8 cellular contexts compared by ENCODE assay signal in the genomic region with DNA sequence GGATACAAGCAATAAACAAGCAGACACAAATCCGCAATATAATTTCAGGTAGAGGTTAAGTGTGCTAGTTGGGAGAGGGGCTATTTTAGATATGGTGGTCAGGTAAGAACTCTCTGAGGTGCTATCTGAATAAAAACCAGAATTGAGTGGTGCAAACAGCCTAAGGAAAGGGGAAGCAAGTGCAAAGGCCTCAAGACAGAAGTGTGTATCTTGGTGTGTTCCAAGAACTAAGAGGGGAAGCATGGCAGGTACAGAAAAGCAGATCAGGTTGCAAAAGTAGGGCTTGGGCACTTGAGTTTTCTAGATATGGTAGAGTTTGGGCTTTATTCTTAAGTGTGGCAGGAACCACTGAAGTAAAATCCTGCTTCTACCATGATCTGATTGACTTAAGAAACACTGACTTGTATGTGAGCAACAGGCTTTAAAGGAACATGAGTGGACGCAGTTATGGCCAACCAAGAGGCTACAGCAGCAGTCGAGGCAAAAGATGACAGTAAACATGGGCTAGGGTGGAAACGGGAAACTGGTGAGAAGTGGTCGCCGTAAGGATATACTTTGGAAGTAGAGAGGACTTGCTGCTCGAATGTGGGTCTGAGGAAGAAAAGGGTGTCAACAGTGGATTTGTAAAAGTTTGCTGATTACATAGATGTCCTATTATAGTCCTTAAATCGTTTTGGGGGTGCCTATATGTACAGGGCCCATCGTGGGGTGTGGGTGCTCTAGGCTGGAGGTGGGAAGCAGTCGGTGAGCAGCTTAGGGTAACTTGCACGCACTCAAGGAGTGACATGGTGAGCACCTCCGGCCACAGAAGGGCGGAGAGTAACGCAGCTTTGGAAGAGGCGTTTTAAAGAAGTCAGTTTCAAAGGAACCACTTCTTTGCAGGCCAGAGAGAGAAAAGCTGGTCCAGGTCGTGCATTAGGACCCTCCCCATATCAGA. TPM values are rescaled to one million over a fixed set of nuclear protein-coding genes. Genes with fewer than 3 reads are reported as not detected.
DNase-seq lines count a peak whose midpoint lies in the region; ATAC-seq and TF ChIP-seq lines count a peak whose summit lies in the region.

No MANE protein-coding gene starts in this region.

- peak overlapping the region; percentile 88 for H3K4me3 Mint-ChIP-seq in CD8-positive, alpha-beta T cell
- peak overlapping the region; percentile 98 for H3K4me3 Mint-ChIP-seq in T-helper 17 cell
- H3K4me3 Mint-ChIP-seq in chondrocyte (ENCODE audit: unreplicated experiment) = peak overlapping the region; percentile 90

- no peak for TF ChIP-seq CTCF in CD8-positive, alpha-beta T cell (IDR thresholded peaks at IDR 0.05)
- TF ChIP-seq CTCF in chondrocyte (IDR thresholded peaks at IDR 0.05) (no peak), right lobe of liver (IDR thresholded peaks at IDR 0.05) (no peak)

- POLR2A ChIA-PET in CD8-positive, alpha-beta T cell (lab: Charles Lee) = interaction anchor here (0.8 to 2.2 kb wide), 7 partner anchors 10 to 46 kb away, joined by 3 to 44 read pairs (median 4); no protein-coding TSS in a partner anchor

- no peaks in the 10 kb centered on the region for H3K9me3 ChIP-seq in CD8-positive, alpha-beta T cell (ENCODE audit: low read length)
- H3K9me3 ChIP-seq in T-helper 17 cell (ENCODE audit: control insufficient read depth, low read length, poor library complexity, severe bottlenecking) (no peaks in the 10 kb centered on the region), right lobe of liver (no peaks in the 10 kb centered on the region), stomach smooth muscle (ENCODE audit: control insufficient read depth in 2 of 2, low read length in 2 of 2) (no peaks in the 10 kb centered on the region)

- 6% methylated on average over 14 of the region's 16 CpGs for WGBS in right lobe of liver (ENCODE audit: insufficient coverage, low coverage, low lambda C conversion rate, missing lambda C conversion rate)

- peaks cover 41% of the 10 kb centered on the region for H3K4me1 Mint-ChIP-seq in CD8-positive, alpha-beta T cell (ENCODE audit: low read depth)
- peaks cover 28% of the 10 kb centered on the region for H3K4me1 Mint-ChIP-seq in T-helper 17 cell
- peaks cover 34% of the 10 kb centered on the region for H3K4me1 Mint-ChIP-seq in chondrocyte (ENCODE audit: low read depth)

- H3K36me3 ChIP-seq in CD8-positive, alpha-beta T cell (ENCODE audit: insufficient read depth, low read length) = peaks cover 11% of the 10 kb centered on the region
- H3K36me3 ChIP-seq in right lobe of liver (peaks cover 0 to 25% (median 0%) of the 10 kb centered on the region in 4 donors), stomach smooth muscle (ENCODE audit: control insufficient read depth in 2 of 2, insufficient read depth in 2 of 2, low read length in 2 of 2) (peaks cover 2 to 8% of the 10 kb centered on the region in 2 donors)

- peaks cover 30% of the 10 kb centered on the region for H3K36me3 Mint-ChIP-seq in CD8-positive, alpha-beta T cell
- H3K36me3 Mint-ChIP-seq in T-helper 17 cell (ENCODE audit: low read depth) (peaks cover 8% of the 10 kb centered on the region), chondrocyte (ENCODE audit: low read depth) (peaks cover 4% of the 10 kb centered on the region)

- TF ChIP-seq POLR2A in right lobe of liver (IDR thresholded peaks at IDR 0.05) = no peak

- DNase-seq in CD8-positive, alpha-beta T cell = peak in 6 of 7 experiments; percentile 7 to 58 (median 32)
- DNase-seq in T-helper 17 cell = no peak
- no peak for DNase-seq in chondrocyte (ENCODE audit: low spot score)
- DNase-seq in right lobe of liver = peak; percentile 36 to 56 (median 56)
- DNase-seq in NCI-H510A treated with DMSO at 0.1 percent for 48 hours (lab: John Stamatoyannopoulos, UW) = no peak

- CTCF ChIA-PET in CD8-positive, alpha-beta T cell (lab: Charles Lee) = interaction anchor here (0.8 to 2.7 kb wide), 4 partner anchors 21 to 159 kb away, joined by 3 to 19 read pairs (median 8); no protein-coding TSS in a partner anchor

- peak; percentile 47 for ATAC-seq in CD8-positive, alpha-beta T cell
- ATAC-seq in GM19452 (IDR thresholded peaks at IDR 0.05; ENCODE audit: unreplicated experiment) (peak; percentile 49), HG03439 (IDR thresholded peaks at IDR 0.05; ENCODE audit: unreplicated experiment) (peak; percentile 52), T-helper 17 cell (peak; percentile 57), right lobe of liver (peak; percentile 58 to 77 (median 58))

- H3K27ac ChIP-seq in CD8-positive, alpha-beta T cell (ENCODE audit: low read depth, low read length) = peak overlapping the region; percentile 77
- H3K27ac ChIP-seq in right lobe of liver = peak overlapping the region; percentile 89 to 98 (median 94)
- peak overlapping the region; percentile 46 for H3K27ac ChIP-seq in stomach smooth muscle (ENCODE audit: low read length)

- intact Hi-C loops in CD8-positive, alpha-beta T cell (cut with DNase I, micrococcal nuclease) = loop anchor here in 1 of 2 experiments (5.0 kb wide), 2 partner anchors 273 to 592 kb away; no protein-coding TSS in a partner anchor
- intact Hi-C loops in right lobe of liver (cut with DNase I) = no loop called here

- H3K27me3 Mint-ChIP-seq in CD8-positive, alpha-beta T cell (ENCODE audit: low read depth) = no peaks in the 10 kb centered on the region
- H3K27me3 Mint-ChIP-seq in T-helper 17 cell (no peaks in the 10 kb centered on the region), chondrocyte (ENCODE audit: low read depth) (no peaks in the 10 kb centered on the region)

- no peaks in the 10 kb centered on the region for H3K27me3 ChIP-seq in CD8-positive, alpha-beta T cell (ENCODE audit: insufficient read depth, low read length)
- H3K27me3 ChIP-seq in right lobe of liver = no peaks in the 10 kb centered on the region
- no peaks in the 10 kb centered on the region for H3K27me3 ChIP-seq in stomach smooth muscle (ENCODE audit: control insufficient read depth in 1 of 2, insufficient read depth in 2 of 2, low read length in 2 of 2)

- H3K4me1 ChIP-seq in CD8-positive, alpha-beta T cell (ENCODE audit: insufficient read depth, low read length) = peaks cover 29% of the 10 kb centered on the region
- H3K4me1 ChIP-seq in right lobe of liver = peaks cover 0 to 19% (median 1%) of the 10 kb centered on the region in 4 donors
- peaks cover 11% of the 10 kb centered on the region for H3K4me1 ChIP-seq in stomach smooth muscle (ENCODE audit: control insufficient read depth, insufficient read depth, low read length)

- H3K27ac Mint-ChIP-seq in CD8-positive, alpha-beta T cell = peak overlapping the region; percentile 94
- H3K27ac Mint-ChIP-seq in T-helper 17 cell = peak overlapping the region; percentile 97
- H3K27ac Mint-ChIP-seq in chondrocyte (ENCODE audit: unreplicated experiment) = peak overlapping the region; percentile 90

- peak overlapping the region; percentile 92 to 96 for H3K9ac ChIP-seq in stomach smooth muscle (ENCODE audit: low read length in 2 of 2)

- H3K9me3 Mint-ChIP-seq in CD8-positive, alpha-beta T cell = no peaks in the 10 kb centered on the region
- no peaks in the 10 kb centered on the region for H3K9me3 Mint-ChIP-seq in chondrocyte (ENCODE audit: low read depth)

- H3K4me3 ChIP-seq in CD8-positive, alpha-beta T cell (ENCODE audit: low read depth, low read length) = peak overlapping the region; percentile 97
- H3K4me3 ChIP-seq in right lobe of liver = peak overlapping the region; percentile 69 to 82 (median 76)
- H3K4me3 ChIP-seq in stomach smooth muscle (ENCODE audit: low read length in 2 of 2) = peak overlapping the region; percentile 96 to 97

RNA-seq across cellular contexts. Expression of gene TGDS, which starts 0.7 kb away (rescaled TPM):
- total RNA-seq in CD8-positive, alpha-beta T cell = 1 to 10 TPM; 4.5 to 4.6 TPM
- total RNA-seq in T-helper 17 cell = 1 to 10 TPM; 5.5 to 5.9 TPM
- 8.4 to 12.6 TPM (median 9.4 TPM) in 3 replicates for total RNA-seq in chondrocyte
- 10 to 100 TPM in 2 of 6 experiments, 1 to 10 TPM in 4; 8.6 to 11.9 (median 9.6) TPM for total RNA-seq in right lobe of liver

RNA-seq across cellular contexts. Expression of gene GPR180, which starts 6.4 kb away (rescaled TPM):
- under 1 TPM; 0.64 to 0.71 TPM for total RNA-seq in CD8-positive, alpha-beta T cell
- total RNA-seq in T-helper 17 cell (1 to 10 TPM; 1.3 to 1.4 TPM), chondrocyte (11.2 to 14.1 TPM (median 11.7 TPM) in 3 replicates), right lobe of liver (1 to 10 TPM; 4.1 to 7.9 (median 5.0) TPM)

Comparison
In these comparisons a context has a peak if more than half of its experiments do, and no peak if none do; other contexts are left out.
1. DNase-seq: peak in CD8-positive, alpha-beta T cell (6 of 7) and right lobe of liver (3 of 3); none in T-helper 17 cell (0 of 3), chondrocyte (single experiment) and NCI-H510A treated with DMSO at 0.1 percent for 48 hours (single experiment).
2. Peak in every context shown above with its lines, with median percentiles within 50 percentile points of each other: ATAC-seq, H3K27ac ChIP-seq, H3K4me3 ChIP-seq, H3K27ac Mint-ChIP-seq and H3K4me3 Mint-ChIP-seq.